ENCODE assay signal across 17 cellular contexts in the genomic region with DNA sequence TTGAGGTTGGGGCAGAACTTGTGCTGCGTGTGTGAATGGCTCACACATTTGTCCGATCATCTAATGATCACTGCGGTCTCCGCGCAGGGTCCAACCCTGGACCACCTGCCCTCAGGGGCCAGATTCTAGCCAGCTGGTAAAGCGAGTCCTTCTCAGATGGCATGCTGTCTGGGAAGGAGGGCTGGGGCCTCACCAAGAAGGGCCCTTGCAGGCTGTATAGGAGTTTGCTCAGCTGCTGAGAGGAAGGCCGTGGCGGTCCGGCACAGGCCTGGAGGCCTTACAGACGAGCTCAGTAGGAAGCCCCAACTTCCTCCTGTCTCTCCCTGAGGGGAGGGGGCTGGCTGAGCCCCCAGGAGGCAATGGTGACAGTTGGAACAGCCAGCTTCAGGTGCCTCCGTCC. TPM values are rescaled to one million over a fixed set of nuclear protein-coding genes. Genes with fewer than 3 reads are reported as not detected.
A peak's percentile ranks its signal among the peaks of the same experiment; 100 is the strongest.
DNase-seq lines count a peak whose midpoint lies in the region; ATAC-seq, FAIRE-seq and TF ChIP-seq lines count a peak whose summit lies in the region.
"Had no signal": no experiment of that assay in that cellular context is flagged by ENCODE, and none has a peak within 500 bp of the region (broad histone marks: within the 10 kb centered on the region; RNA-seq: fewer than 3 reads in every experiment).

No MANE protein-coding gene starts in this region.

- H3K27me3 ChIP-seq in right atrium auricular region = no peaks in the 10 kb centered on the region
- no peaks in the 10 kb centered on the region for H3K27me3 ChIP-seq in H1 (replicated peaks in 1 of 4; ENCODE audit: control insufficient read depth in 3 of 4, extremely low read depth in 1 of 4, insufficient read depth in 3 of 4, low read length in 3 of 4)
- 0 out of 2 replicates have a peak, but pooled peaks cover 2% of the 10 kb centered on the region for H3K27me3 ChIP-seq in SJCRH30
- H3K27me3 ChIP-seq: BE2C had no signal

- no peak overlapping the region for H3K18ac ChIP-seq in H1 (ENCODE audit: extremely low read depth, low read length)

- peaks cover 0 to 53% of the 10 kb centered on the region in 2 donors for H3K4me1 ChIP-seq in right atrium auricular region
- H3K4me1 ChIP-seq in HEK293 (ENCODE audit: control insufficient read depth, insufficient read depth, low read length) = no peaks in the 10 kb centered on the region
- peaks cover 0 to 19% (median 8%) of the 10 kb centered on the region in 4 experiments; a peak in 4 of 7 replicates for H3K4me1 ChIP-seq in H1 (replicated peaks in 1 of 4; ENCODE audit: control insufficient read depth in 3 of 4, insufficient read depth in 4 of 4, low read length in 3 of 4)
- no peaks in the 10 kb centered on the region for H3K4me1 ChIP-seq in SJCRH30
- H3K4me1 ChIP-seq: HAP-1 had no signal

- no peak for ATAC-seq in left cardiac atrium
- ATAC-seq in stimulated activated naive CD8-positive, alpha-beta T cell treated with anti-CD3 and anti-CD28 coated beads, Interleukin-15, Interleukin-2, amounts not matched to agents 100 U/mL and 50 U/mL, for 24 hours = no peak
- ATAC-seq: GM12878 had no signal

- H3K79me1 ChIP-seq in H1 (ENCODE audit: low read depth, low read length) = no peaks in the 10 kb centered on the region

- no peak overlapping the region for H3K4ac ChIP-seq in H1 (replicated peaks; ENCODE audit: insufficient read length, low read depth, low read length)

- peaks cover 0 to 4% of the 10 kb centered on the region in 2 experiments for H4K20me1 ChIP-seq in H1 (replicated peaks in 1 of 2; ENCODE audit: control insufficient read depth in 1 of 2, insufficient read depth in 2 of 2, low read length in 2 of 2)

- H2BK120ac ChIP-seq in H1 (replicated peaks; ENCODE audit: low read depth, low read length) = no peak overlapping the region

- WGBS in H1 (ENCODE audit: extremely low coverage in 1 of 2, insufficient coverage in 1 of 2, insufficient read length in 1 of 2, insufficient replicate concordance in 2 of 2, low coverage in 1 of 2, low lambda C conversion rate in 2 of 2, missing lambda C conversion rate in 1 of 2), 2 experiments = 96% methylated on average over 11 of the region's 11 CpGs; no CpG with 5 or more reads in 1 of the 2 experiments

- no peak overlapping the region for H4K5ac ChIP-seq in H1 (ENCODE audit: insufficient read length, low read depth, low read length)

- H3K4me3 ChIP-seq in right atrium auricular region (no peak overlapping the region), HEK293 (ENCODE audit: low read depth, low read length) (no peak overlapping the region), H1 (ENCODE audit: extremely low read depth in 1 of 4, insufficient read depth in 2 of 4, low read depth in 3 of 4, low read length in 4 of 4) (no peak overlapping the region), SJCRH30 (no peak overlapping the region)
- H3K4me3 ChIP-seq: GM12878, HAP-1 had no signal

- no peak for TF ChIP-seq EP300 in H1 (IDR thresholded peaks at IDR 0.05; ENCODE audit: borderline replicate concordance in 1 of 2, low read depth in 2 of 2, low read length in 2 of 2)

- TF ChIP-seq POLR2A in H1 (IDR thresholded peaks at IDR 0.05; ENCODE audit: control extremely low read depth in 1 of 2, low read depth in 2 of 2, low read length in 2 of 2) = no peak

- H3K4me2 ChIP-seq in H1 (ENCODE audit: insufficient read depth in 1 of 2, low read depth in 2 of 2, low read length in 2 of 2) = no peak overlapping the region

- H2AK5ac ChIP-seq in H1 (ENCODE audit: low read depth, low read length) = 0 out of 2 replicates have a peak overlapping the region, but pooled peaks have one; percentile 39

- H3K79me2 ChIP-seq in H1 (ENCODE audit: control insufficient read depth in 1 of 2, insufficient read depth in 2 of 2, low read length in 2 of 2) = no peaks in the 10 kb centered on the region

- H3K9me3 ChIP-seq in right atrium auricular region (no peaks in the 10 kb centered on the region), HEK293 (ENCODE audit: control insufficient read depth, insufficient read depth, low read depth, low read length) (no peaks in the 10 kb centered on the region), H1 (ENCODE audit: insufficient read depth in 2 of 2, low read depth in 1 of 2, low read length in 1 of 2) (no peaks in the 10 kb centered on the region), SJCRH30 (replicated peaks) (no peaks in the 10 kb centered on the region)
- H3K9me3 ChIP-seq: BE2C, HAP-1 had no signal

- H2BK20ac ChIP-seq in H1 (ENCODE audit: low read length) = no peak overlapping the region

- H4K8ac ChIP-seq in H1 (ENCODE audit: extremely low read depth, insufficient read depth, low read length) = no peak overlapping the region; the same call in 1 of the 2 replicates

- H2BK5ac ChIP-seq in H1 (ENCODE audit: low read depth, low read length) = no peak overlapping the region

- no peak for DNase-seq in right atrium auricular region (ENCODE audit: low spot score)
- no peak for DNase-seq in left cardiac atrium
- no peak for DNase-seq in H1 (ENCODE audit: low read depth in 1 of 2, low spot score in 2 of 2)
- DNase-seq in SJCRH30 = no peak
- DNase-seq in cerebellar cortex (ENCODE audit: low spot score) = no peak
- DNase-seq in stimulated activated naive CD8-positive, alpha-beta T cell treated with anti-CD3 and anti-CD28 coated beads, Interleukin-15, Interleukin-2, amounts not matched to agents 100 U/mL and 50 U/mL, for 24 hours = no peak
- DNase-seq: ACHN; BE2C; CD4-positive, alpha-beta memory T cell; IMR-90; KBM-7 had no signal

- no peak for FAIRE-seq in H1 (lab: Jason Lieb, UNC)
- FAIRE-seq: A204.1, GM12878, GM19239, HTR-8/SVneo had no signal

- no peak for TF ChIP-seq RAD21 in H1 (IDR thresholded peaks at IDR 0.05 in 1 of 2, conservative IDR thresholded peaks at IDR 0.05 in 1 of 2; ENCODE audit: low read depth in 2 of 2, low read length in 2 of 2)

- H2BK15ac ChIP-seq in H1 (ENCODE audit: low read length) = no peak overlapping the region

- no peak overlapping the region for H2BK12ac ChIP-seq in H1 (ENCODE audit: low read depth, low read length)

- H3K36me3 ChIP-seq in right atrium auricular region = no peaks in the 10 kb centered on the region
- no peaks in the 10 kb centered on the region for H3K36me3 ChIP-seq in HEK293 (ENCODE audit: control insufficient read depth in 2 of 2, insufficient read depth in 1 of 2, low read length in 2 of 2)
- H3K36me3 ChIP-seq in H1 (ENCODE audit: control insufficient read depth in 2 of 4, insufficient read depth in 4 of 4, low read length in 3 of 4) = no peaks in the 10 kb centered on the region
- H3K36me3 ChIP-seq in SJCRH30 = no peaks in the 10 kb centered on the region
- H3K36me3 ChIP-seq: BE2C, HAP-1 had no signal

- H3K27ac ChIP-seq in right atrium auricular region (peak overlapping the region; percentile 86 to 93), HEK293 (ENCODE audit: extremely low read depth, low read depth, low read length) (no peak overlapping the region), H1 (ENCODE audit: low read depth, low read length) (no peak overlapping the region), SJCRH30 (no peak overlapping the region)

- no peak overlapping the region for H2AFZ ChIP-seq in H1 (ENCODE audit: low read length)

- no peaks in the 10 kb centered on the region for H3K23me2 ChIP-seq in H1 (ENCODE audit: low read depth, low read length)

- intact Hi-C loops in left cardiac atrium (cut with DNase I) = no loop called here

- H3K56ac ChIP-seq in H1 (replicated peaks; ENCODE audit: insufficient read length, low read depth, low read length) = no peak overlapping the region

- no peak overlapping the region for H3K23ac ChIP-seq in H1 (ENCODE audit: insufficient read length)

- H4K91ac ChIP-seq in H1 (replicated peaks; ENCODE audit: insufficient read length, low read length) = no peak overlapping the region

- no peak overlapping the region for H3K9ac ChIP-seq in H1 (replicated peaks in 1 of 4; ENCODE audit: extremely low read depth in 1 of 4, low read depth in 3 of 4, low read length in 3 of 4)

- no peak overlapping the region for H3K14ac ChIP-seq in H1 (ENCODE audit: insufficient read length)

- CTCF ChIA-PET in HEK293 (lab: Yijun Ruan, JAX) (interaction anchor here (1.6 kb wide), 1 partner anchor 15 kb away, joined by 7 read pairs; no protein-coding TSS in a partner anchor), H1 (lab: Charles Lee; ENCODE audit: partially characterized antibody) (interaction anchor here (0.8 to 3.2 kb wide), 8 partner anchors 10 to 682 kb away, joined by 3 to 14 read pairs (median 4); a partner anchor contains a TSS)

- TF ChIP-seq CTCF in right atrium auricular region (IDR thresholded peaks at IDR 0.05) (no peak), HEK293 (tag by site-specific recombination; IDR thresholded peaks at IDR 0.05) (no peak), H1 (IDR thresholded peaks at IDR 0.05; ENCODE audit: control extremely low read depth in 1 of 3, insufficient read depth in 1 of 3, low read depth in 1 of 3, low read length in 3 of 3) (no peak)

- POLR2A ChIA-PET in HEK293 (lab: Yijun Ruan, JAX) = interaction anchor here (0.6 to 0.7 kb wide), 2 partner anchors 14 kb away, joined by 3 read pairs; a partner anchor contains a TSS
- POLR2A ChIA-PET in H1 (lab: Charles Lee; ENCODE audit: partially characterized antibody) = interaction anchor here (1.2 to 1.3 kb wide), 2 partner anchors 12 to 14 kb away, joined by 5 read pairs; a partner anchor contains a TSS

RNA-seq across cellular contexts. Expression of a gene that starts 13.7 kb away (rescaled TPM):
- 1 to 10 TPM; 1.8 to 2.6 TPM for total RNA-seq in right atrium auricular region
- 1 to 10 TPM; 2.2 to 3.4 TPM for total RNA-seq in left cardiac atrium
- total RNA-seq in H1 (2021; fragmentation: NEBNext Ultra II Directional; extraction: Animal tissue kit (Norgen Biotek cat#: 25700)) = 5.2 and 5.4 TPM in 2 replicates
- polyA plus RNA-seq in H1 (2011; rRNA removed) = 7.6 and 11.6 TPM in 2 replicates
- 5.3 TPM for polyA plus RNA-seq in H1 (2011; cell fraction: cytosol; rRNA removed)
- polyA plus RNA-seq in H1 (2011; cell fraction: nucleus; rRNA removed) = 8.3 TPM
- 3.0 to 7.5 TPM (median 5.8 TPM) in 4 replicates for polyA plus RNA-seq in H1 (2012, experiment 1 of 2)
- 6.4 TPM for polyA plus RNA-seq in H1 (2012, experiment 2 of 2)
- 15.6 TPM for polyA plus RNA-seq in H1 (2013, experiment 1 of 2)
- 14.7 TPM for polyA plus RNA-seq in H1 (2013, experiment 2 of 2)
- 0.24 TPM in 1 of 2 replicates, not detected in the other for polyA minus RNA-seq in H1 (2011; rRNA and poly(A)+ RNA removed)
- 3.5 TPM for polyA minus RNA-seq in H1 (2011; cell fraction: cytosol; rRNA and poly(A)+ RNA removed)
- 13.2 TPM for polyA minus RNA-seq in H1 (2011; cell fraction: nucleus; rRNA and poly(A)+ RNA removed)
- total RNA-seq in SJCRH30 (2014; rRNA removed; shearing (Covaris generic)) = not detected in 2 replicates

RNA-seq across cellular contexts. Expression of a gene that starts 29.9 kb away (rescaled TPM):
- total RNA-seq in right atrium auricular region (10 to 100 TPM; 17.2 to 28.7 TPM), left cardiac atrium (10 to 100 TPM; 23.3 to 44.2 TPM)
- total RNA-seq in H1 (2021; fragmentation: NEBNext Ultra II Directional; extraction: Animal tissue kit (Norgen Biotek cat#: 25700)) = 12.8 and 16.2 TPM in 2 replicates
- polyA plus RNA-seq in H1 (2011; rRNA removed) = 14.1 and 21.8 TPM in 2 replicates
- 13.5 TPM for polyA plus RNA-seq in H1 (2011; cell fraction: cytosol; rRNA removed)
- 19.1 TPM for polyA plus RNA-seq in H1 (2011; cell fraction: nucleus; rRNA removed)
- polyA plus RNA-seq in H1 (2012, experiment 1 of 2) = 5.5 to 12.0 TPM (median 10.3 TPM) in 4 replicates
- 12.8 TPM for polyA plus RNA-seq in H1 (2012, experiment 2 of 2)
- polyA plus RNA-seq in H1 (2013, experiment 1 of 2) = 12.8 TPM
- 10.8 TPM for polyA plus RNA-seq in H1 (2013, experiment 2 of 2)
- 1.7 and 2.9 TPM in 2 replicates for polyA minus RNA-seq in H1 (2011; rRNA and poly(A)+ RNA removed)
- 16.9 TPM for polyA minus RNA-seq in H1 (2011; cell fraction: cytosol; rRNA and poly(A)+ RNA removed)
- polyA minus RNA-seq in H1 (2011; cell fraction: nucleus; rRNA and poly(A)+ RNA removed) = 23.8 TPM
- total RNA-seq in SJCRH30 (2014; rRNA removed; shearing (Covaris generic)) = not detected in 2 replicates

Comparison
In these comparisons a context has a peak if more than half of its experiments do, and no peak if none do; other contexts are left out.
1. H3K27ac ChIP-seq: peak in right atrium auricular region (2 of 2); none in HEK293 (single experiment), H1 (single experiment) and SJCRH30 (single experiment).
2. RNA of a gene that starts 29.9 kb away (total RNA-seq): 23.3 to 44.2 TPM in left cardiac atrium, 17.2 to 28.7 TPM in right atrium auricular region and 12.8 to 16.2 TPM in H1; not detected in SJCRH30; every median in the first group is over 10 times any median in the second.